In the genomic region with DNA sequence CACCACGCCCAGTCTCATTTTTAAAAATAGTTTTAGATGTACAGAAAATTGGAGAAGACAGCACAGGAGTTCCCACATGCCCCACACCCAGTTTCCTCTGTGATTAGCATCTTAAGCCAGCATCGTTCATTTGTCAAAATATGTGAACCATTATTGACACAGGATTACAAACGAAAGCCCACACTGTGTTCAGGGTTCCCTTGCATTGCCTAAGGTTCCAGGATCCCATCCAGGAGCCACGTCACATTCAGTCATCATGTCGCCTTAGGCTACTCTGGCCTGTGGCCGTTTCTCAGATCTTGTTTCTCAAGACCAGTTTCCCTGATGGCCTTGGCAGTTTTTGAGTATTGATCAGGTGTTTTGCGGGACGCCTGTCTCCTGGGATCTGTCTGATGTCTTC, we compare ENCODE assay signal across 12 cellular contexts. TPM values are rescaled to one million over a fixed set of nuclear protein-coding genes. Genes with fewer than 3 reads are reported as not detected.
DNase-seq lines count a peak whose midpoint lies in the region; ATAC-seq, FAIRE-seq and TF ChIP-seq lines count a peak whose summit lies in the region.
"Had no signal": no experiment of that assay in that cellular context is flagged by ENCODE, and none has a peak within 500 bp of the region (broad histone marks: within the 10 kb centered on the region; RNA-seq: fewer than 3 reads in every experiment).

No MANE protein-coding gene starts in this region.

- ATAC-seq in HepG2 (no peak), body of pancreas (no peak)

- H3K9me3 ChIP-seq in HepG2 (ENCODE audit: low read length): no peaks in the 10 kb centered on the region
- H3K9me3 ChIP-seq in body of pancreas: no peaks in the 10 kb centered on the region
- H3K9me3 ChIP-seq in neural progenitor cell (ENCODE audit: low read depth): no peaks in the 10 kb centered on the region

- no peaks in the 10 kb centered on the region for H3K27me3 Mint-ChIP-seq in neural progenitor cell (ENCODE audit: insufficient read depth, low read depth)

- TF ChIP-seq CTCF in AG09309 (IDR thresholded peaks at IDR 0.05; ENCODE audit: control insufficient read depth, insufficient read depth, low read depth, low read length, missing control alignments) (no peak), HepG2 (CRISPR knock-in tag; IDR thresholded peaks at IDR 0.05) (no peak), body of pancreas (IDR thresholded peaks at IDR 0.05) (no peak), neural progenitor cell (IDR thresholded peaks at IDR 0.05) (no peak)

- TF ChIP-seq RAD21 in HepG2 (CRISPR knock-in tag; IDR thresholded peaks at IDR 0.05): no peak

- H3K9ac ChIP-seq in HepG2 (ENCODE audit: insufficient read depth, low read depth, low read length): no peak overlapping the region
- no peak overlapping the region for H3K9ac ChIP-seq in neural progenitor cell

- H3K79me2 ChIP-seq in HepG2 (ENCODE audit: insufficient read depth, low read length) (no peaks in the 10 kb centered on the region), neural progenitor cell (ENCODE audit: low read depth) (no peaks in the 10 kb centered on the region)

- H3K9me3 Mint-ChIP-seq in neural progenitor cell: no peaks in the 10 kb centered on the region

- DNase-seq in AG09309 (ENCODE audit: low read depth): peak; percentile 55
- peak; percentile 52 for DNase-seq in GOT3 (lab: John Stamatoyannopoulos, UW)
- DNase-seq in astrocyte of the hippocampus (ENCODE audit: low read depth, low spot score): peak; percentile 51
- DNase-seq in HepG2 (ENCODE audit: low spot score): no peak
- DNase-seq in body of pancreas: no peak
- DNase-seq in NCI-H2227 (lab: John Stamatoyannopoulos, UW; ENCODE audit: unreplicated experiment): no peak
- DNase-seq in neural progenitor cell (ENCODE audit: low spot score): no peak
- no peak for DNase-seq in NCI-H2029 (lab: John Stamatoyannopoulos, UW)
- DNase-seq: activated T-cell treated with anti-CD3 and anti-CD28 coated beads, Interleukin-2, amount 50 U/mL, for 48 hours; effector CD8-positive, alpha-beta T cell; NCI-H345; stimulated activated naive CD8-positive, alpha-beta T cell treated with anti-CD3 and anti-CD28 coated beads, Interleukin-15, Interleukin-2, amounts not matched to agents 100 U/mL and 50 U/mL, for 24 hours had no signal

- POLR2A ChIA-PET in HepG2 (lab: Yijun Ruan, JAX): no interaction called here

- BruUV-seq in HepG2 (replicated peaks; lab: Mats Ljungman, UMichigan): no TSS peak

- H3F3A ChIP-seq in neural progenitor cell (ENCODE audit: low read depth): no peaks in the 10 kb centered on the region

- H4K20me1 ChIP-seq in HepG2 (ENCODE audit: insufficient read depth, low read length) (no peaks in the 10 kb centered on the region), neural progenitor cell (ENCODE audit: low read depth) (no peaks in the 10 kb centered on the region)

- H3K27ac Mint-ChIP-seq in neural progenitor cell: no peak overlapping the region

- in situ Hi-C loops in HepG2 (cut with HindIII; ENCODE audit: extremely low pct_ligation_motif_present, low pct_unique_long_range_greater_than_20kb): no loop called here

- no peak for FAIRE-seq in HepG2 (lab: Jason Lieb, UNC)

- H3K27me3 ChIP-seq in HepG2 (ENCODE audit: control insufficient read depth in 1 of 2, insufficient read depth in 2 of 2, low read length in 2 of 2) (peaks cover 0 to 21% of the 10 kb centered on the region in 2 experiments; a peak in 4 of 5 replicates), body of pancreas (no peaks in the 10 kb centered on the region), neural progenitor cell (no peaks in the 10 kb centered on the region)

- H3K4me2 ChIP-seq in HepG2 (ENCODE audit: low read depth, low read length): no peak overlapping the region
- no peak overlapping the region for H3K4me2 ChIP-seq in neural progenitor cell

- WGBS in HepG2 (ENCODE audit: low lambda C conversion rate): 38% methylated on average over 8 of the region's 8 CpGs
- WGBS in body of pancreas, 2 donors: 51 to 61% methylated on average over 7 to 8 of the region's 8 CpGs

- H3K27ac ChIP-seq in HepG2 (ENCODE audit: extremely low read length, insufficient read depth, low read length): no peak overlapping the region
- peak overlapping the region in 1 of 4 donors; percentile 65 for H3K27ac ChIP-seq in body of pancreas
- no peak overlapping the region for H3K27ac ChIP-seq in neural progenitor cell

- no peak overlapping the region for H3K4me3 ChIP-seq in AG09309 (ENCODE audit: control insufficient read depth, low read depth, low read length)
- H3K4me3 ChIP-seq in HepG2 (replicated peaks in 1 of 3; ENCODE audit: insufficient read depth in 1 of 3, low read depth in 2 of 3, low read length in 3 of 3): no peak overlapping the region
- no peak overlapping the region for H3K4me3 ChIP-seq in body of pancreas
- H3K4me3 ChIP-seq in neural progenitor cell: no peak overlapping the region

- TF ChIP-seq POLR2A in HepG2 (IDR thresholded peaks at IDR 0.05; ENCODE audit: insufficient read depth in 1 of 2, low read depth in 2 of 2, low read length in 2 of 2) (no peak), body of pancreas (IDR thresholded peaks at IDR 0.05) (no peak)

- H3K4me3 Mint-ChIP-seq in neural progenitor cell: no peak overlapping the region

- intact Hi-C loops in HepG2 (cut with micrococcal nuclease; ENCODE audit: unreplicated experiment): no loop called here
- intact Hi-C loops in body of pancreas (cut with DNase I): no loop called here

- H2AFZ ChIP-seq in HepG2 (ENCODE audit: low read length) (no peak overlapping the region), neural progenitor cell (replicated peaks) (no peak overlapping the region)

- H3K36me3 Mint-ChIP-seq in neural progenitor cell: no peaks in the 10 kb centered on the region

- H3K36me3 ChIP-seq in HepG2 (replicated peaks in 1 of 2; ENCODE audit: control insufficient read depth in 1 of 2, insufficient read depth in 2 of 2, low read length in 2 of 2) (no peaks in the 10 kb centered on the region), body of pancreas (replicated peaks in 1 of 2; ENCODE audit: insufficient read depth in 1 of 2, low read depth in 2 of 2) (no peaks in the 10 kb centered on the region), neural progenitor cell (no peaks in the 10 kb centered on the region)

- no peak for TF ChIP-seq EP300 in HepG2 (IDR thresholded peaks at IDR 0.05; ENCODE audit: low read depth in 2 of 2, low read length in 2 of 2)
- TF ChIP-seq EP300 in HepG2 (CRISPR knock-in tag; IDR thresholded peaks at IDR 0.05; ENCODE audit: borderline replicate concordance): no peak

- H3K4me1 ChIP-seq in HepG2 (ENCODE audit: insufficient read depth, low read length) (peaks cover 25% of the 10 kb centered on the region), body of pancreas (no peaks in the 10 kb centered on the region), neural progenitor cell (no peaks in the 10 kb centered on the region)

- peaks cover 8% of the 10 kb centered on the region for H3K4me1 Mint-ChIP-seq in neural progenitor cell

- CTCF ChIA-PET in HepG2 (lab: Yijun Ruan, JAX; ENCODE audit: low intra/inter-chr PET ratio, low total read pairs): no interaction called here

TF ChIP-seq in HepG2, 621 proteins besides CTCF, POLR2A, EP300 and RAD21:
- TF ChIP-seq NFKB2 (CRISPR knock-in tag; IDR thresholded peaks at IDR 0.05; ENCODE audit: borderline replicate concordance) (no peak), RAD51 (IDR thresholded peaks at IDR 0.05; ENCODE audit: borderline replicate concordance) (no peak), CREB1 (IDR thresholded peaks at IDR 0.05) (peak; percentile 42), CREB1 (CRISPR knock-in tag; IDR thresholded peaks at IDR 0.05) (no peak)

RNA-seq across cellular contexts. Expression of a gene that starts 34.7 kb away (rescaled TPM):
- total RNA-seq in HepG2 (2016; rRNA removed; fragmentation: Illumina TruSeq; extraction: Trizol): 0.04 TPM in 1 of 2 replicates, not detected in the other
- total RNA-seq in HepG2 (2016; cell fraction: cytosol; rRNA removed; fragmentation: Illumina TruSeq; extraction: Trizol; ENCODE audit: low read depth): not detected in 2 replicates
- not detected in 2 replicates for total RNA-seq in HepG2 (2016; cell fraction: insoluble cytoplasmic fraction; rRNA removed; fragmentation: Illumina TruSeq; extraction: Trizol)
- not detected in 2 replicates for total RNA-seq in HepG2 (2016; cell fraction: membrane; rRNA removed; fragmentation: Illumina TruSeq; extraction: Trizol)
- not detected in 2 replicates for total RNA-seq in HepG2 (2016; cell fraction: nucleus; rRNA removed; fragmentation: Illumina TruSeq; extraction: Trizol)
- polyA plus RNA-seq in HepG2 (2011; rRNA removed): 0.11 and 0.29 TPM in 2 replicates
- 0.05 and 0.07 TPM in 2 replicates for polyA plus RNA-seq in HepG2 (2011; cell fraction: cytosol; rRNA removed)
- 0.05 TPM in 2 replicates for polyA plus RNA-seq in HepG2 (2011; cell fraction: nucleus; rRNA removed)
- polyA plus RNA-seq in HepG2 (2012): not detected in 2 replicates
- polyA plus RNA-seq in HepG2 (2016; cell fraction: cytosol; fragmentation: Illumina TruSeq; extraction: Trizol; ENCODE audit: low read depth): not detected in 2 replicates
- not detected in 2 replicates for polyA plus RNA-seq in HepG2 (2016; cell fraction: insoluble cytoplasmic fraction; fragmentation: Illumina TruSeq; extraction: Trizol; ENCODE audit: low read depth)
- polyA plus RNA-seq in HepG2 (2016; cell fraction: membrane; fragmentation: Illumina TruSeq; extraction: Trizol; ENCODE audit: low read depth): not detected in 2 replicates
- polyA plus RNA-seq in HepG2 (2016; cell fraction: nucleus; fragmentation: Illumina TruSeq; extraction: Trizol; ENCODE audit: insufficient read depth, low read depth): not detected in 2 replicates
- 0.14 and 1.1 TPM in 2 replicates for polyA minus RNA-seq in HepG2 (2011; rRNA and poly(A)+ RNA removed; ENCODE audit: low replicate concordance)
- not detected in 2 replicates for polyA minus RNA-seq in HepG2 (2011; cell fraction: cytosol; rRNA and poly(A)+ RNA removed)
- polyA minus RNA-seq in HepG2 (2011; cell fraction: nucleus; rRNA and poly(A)+ RNA removed): 0.90 TPM in 1 of 2 replicates, not detected in the other
- total RNA-seq in body of pancreas: 10 to 100 TPM; 13.7 to 28.7 TPM
- total RNA-seq in neural progenitor cell (ENCODE audit: low replicate concordance): 0.04 and 0.22 TPM in 2 replicates

Comparison
In these comparisons a context has a peak if more than half of its experiments do, and no peak if none do; other contexts are left out.
1. DNase-seq: peak in AG09309 (single experiment), GOT3 (single experiment) and astrocyte of the hippocampus (single experiment); none in HepG2 (single experiment), body of pancreas (0 of 4), NCI-H2227 (single experiment), neural progenitor cell (single experiment) and NCI-H2029 (single experiment).
2. RNA of a gene that starts 34.7 kb away (total RNA-seq): 13.7 to 28.7 TPM in body of pancreas; 0.04 TPM in HepG2 and 0.04 to 0.22 TPM in neural progenitor cell; every median in the first group is over 10 times any median in the second.